In genomic region chrX:56248492-56248891, GRCh38 we compare ENCODE assay signal across 8 cellular contexts. TPM values are rescaled to one million over a fixed set of nuclear protein-coding genes. Genes with fewer than 3 reads are reported as not detected.
DNase-seq lines count a peak whose midpoint lies in the region; ATAC-seq and TF ChIP-seq lines count a peak whose summit lies in the region.

No MANE protein-coding gene starts in this region.

- ATAC-seq in GM19395 (IDR thresholded peaks at IDR 0.05; ENCODE audit: unreplicated experiment), result peak; percentile 95

- H3K36me3 ChIP-seq in SK-N-MC (ENCODE audit: insufficient read depth, low read length), result no peaks in the 10 kb centered on the region
- no peaks in the 10 kb centered on the region for H3K36me3 ChIP-seq in adipocyte (ENCODE audit: control insufficient read depth, insufficient read depth, low read length, severe bottlenecking)
- no peaks in the 10 kb centered on the region for H3K36me3 ChIP-seq in hepatocyte (replicated peaks; ENCODE audit: insufficient read depth, low read depth)

- peak; percentile 56 for TF ChIP-seq CTCF in hepatocyte (IDR thresholded peaks at IDR 0.05; ENCODE audit: poor library complexity)

- no peak overlapping the region for H3K9ac ChIP-seq in SK-N-MC (ENCODE audit: insufficient read length)
- H3K9ac ChIP-seq in adipocyte (ENCODE audit: low read length), result no peak overlapping the region

- 28% methylated on average over 5 of the region's 5 CpGs for WGBS in hepatocyte (ENCODE audit: low lambda C conversion rate, missing lambda C conversion rate)

- H3K4me3 ChIP-seq in SK-N-MC (no peak overlapping the region), adipocyte (ENCODE audit: low read length) (no peak overlapping the region), hepatocyte (no peak overlapping the region)

- DNase-seq in D341Med (ENCODE audit: low spot score) (peak; percentile 49), HuH-7 (ENCODE audit: low spot score) (peak; percentile 11), SK-N-MC (ENCODE audit: low read depth, low spot score) (peak; percentile 16), adipocyte (ENCODE audit: low read depth) (peak; percentile 56), hepatocyte (ENCODE audit: low spot score) (peak; percentile 65), SKM-1 (lab: John Stamatoyannopoulos, UW; ENCODE audit: unreplicated experiment) (no peak)
- peak; percentile 11 to 14 for DNase-seq in stimulated activated CD4-positive, alpha-beta T cell treated with anti-CD3 and anti-CD28 coated beads, Interleukin-1b, Interleukin-23, amount 100 ng/mL, for 1 hour (ENCODE audit: low read depth in 2 of 2)

- H3K9me3 ChIP-seq in SK-N-MC (ENCODE audit: low read depth, low read length) (no peaks in the 10 kb centered on the region), adipocyte (ENCODE audit: control insufficient read depth, low read length) (no peaks in the 10 kb centered on the region), hepatocyte (ENCODE audit: low read depth) (no peaks in the 10 kb centered on the region)

- peaks cover 3% of the 10 kb centered on the region for H3K4me1 ChIP-seq in adipocyte (ENCODE audit: control insufficient read depth, insufficient read depth, low read length)
- no peaks in the 10 kb centered on the region for H3K4me1 ChIP-seq in hepatocyte (ENCODE audit: insufficient read depth)

- no peaks in the 10 kb centered on the region for H3K79me2 ChIP-seq in hepatocyte

- H4K20me1 ChIP-seq in hepatocyte (ENCODE audit: insufficient read depth, poor library complexity, severe bottlenecking), result no peaks in the 10 kb centered on the region

- H3K9me2 ChIP-seq in hepatocyte (replicated peaks; ENCODE audit: insufficient read depth), result no peaks in the 10 kb centered on the region

- no peak overlapping the region for H3K4me2 ChIP-seq in hepatocyte

- H3K27me3 ChIP-seq in adipocyte (replicated peaks; ENCODE audit: control insufficient read depth, insufficient read depth, low read length), result no peaks in the 10 kb centered on the region
- no peaks in the 10 kb centered on the region for H3K27me3 ChIP-seq in hepatocyte

- H3K27ac ChIP-seq in SK-N-MC (no peak overlapping the region), hepatocyte (no peak overlapping the region)

- no peak overlapping the region for H2AFZ ChIP-seq in hepatocyte

RNA-seq across cellular contexts. Expression of gene KLF8, which starts 16.3 kb away (rescaled TPM):
- 9.1 and 10.1 TPM in 2 replicates for total RNA-seq in hepatocyte
- 5.4 and 7.9 TPM in 2 replicates for polyA plus RNA-seq in hepatocyte
